Comparison of ENCODE assay signal across 14 cellular contexts in the genomic region with DNA sequence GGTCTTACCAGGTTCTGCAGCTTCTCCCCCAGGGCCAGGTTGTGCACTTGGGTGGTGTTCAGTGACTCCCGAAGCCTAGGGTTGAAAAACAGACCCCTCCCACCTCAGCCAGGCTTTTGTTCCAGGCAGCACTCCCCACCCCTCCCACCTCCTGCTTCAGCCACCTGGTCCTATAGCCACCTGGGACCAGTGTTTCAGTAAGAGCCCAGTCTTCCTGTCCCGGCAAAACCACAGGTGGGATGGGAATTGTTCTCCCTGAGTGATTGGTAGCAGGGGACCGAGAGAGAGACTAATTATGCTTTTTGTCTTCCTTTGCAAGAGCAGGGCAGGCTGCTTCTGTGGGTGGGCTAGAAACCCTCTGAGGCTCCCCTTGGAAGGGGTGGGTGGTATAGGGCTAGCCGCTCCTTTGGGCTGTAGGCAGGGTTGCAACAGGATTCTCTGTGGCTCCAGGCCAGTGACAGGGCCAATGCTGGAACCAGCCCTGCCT. TPM values are rescaled to one million over a fixed set of nuclear protein-coding genes. Genes with fewer than 3 reads are reported as not detected.
DNase-seq lines count a peak whose midpoint lies in the region; ATAC-seq, FAIRE-seq and TF ChIP-seq lines count a peak whose summit lies in the region.
"Had no signal": no experiment of that assay in that cellular context is flagged by ENCODE, and none has a peak within 500 bp of the region (broad histone marks: within the 10 kb centered on the region; RNA-seq: fewer than 3 reads in every experiment).

No MANE protein-coding gene starts in this region.

- no peaks in the 10 kb centered on the region for H3K36me3 ChIP-seq in iPS-18a (ENCODE audit: control insufficient read depth, low read depth, low read length)

- H3K4me1 ChIP-seq in H9 (ENCODE audit: insufficient read depth, low read length) (peaks cover 6% of the 10 kb centered on the region; the same call in 1 of the 2 replicates), iPS-18a (ENCODE audit: control insufficient read depth, low read depth, low read length) (peaks cover 16% of the 10 kb centered on the region)

- H3K4me3 ChIP-seq in iPS-18a (ENCODE audit: low read length), result peak overlapping the region; percentile 24

- H3K79me1 ChIP-seq in H9 (ENCODE audit: insufficient read depth, low read depth, low read length, poor library complexity, severe bottlenecking), result no peaks in the 10 kb centered on the region

- no peak overlapping the region for H4K8ac ChIP-seq in H9 (replicated peaks; ENCODE audit: insufficient read length, low read depth, low read length)

- no peak overlapping the region for H2BK5ac ChIP-seq in H9 (ENCODE audit: insufficient read length, low read length)

- H3K4ac ChIP-seq in H9 (ENCODE audit: low read depth, low read length), result no peak overlapping the region

- peak overlapping the region; percentile 30 to 68 for H3K4me3 Mint-ChIP-seq in H9
- H3K4me3 Mint-ChIP-seq in T-helper 17 cell, result no peak overlapping the region
- no peak overlapping the region for H3K4me3 Mint-ChIP-seq in stimulated activated effector memory CD8-positive, alpha-beta T cell treated with anti-CD3 and anti-CD28 coated beads, Interleukin-12 subunit alpha, Interleukin-12 subunit beta, amount 100 ng/mL, for 72 hours
- H3K4me3 Mint-ChIP-seq: immature natural killer cell had no signal

- peak; percentile 82 for DNase-seq in H9
- peak; percentile 93 for DNase-seq in NCI-H2171 (lab: John Stamatoyannopoulos, UW)
- DNase-seq in T-helper 17 cell, result no peak
- DNase-seq in urothelium cell line (ENCODE audit: low spot score), result no peak
- no peak for DNase-seq in stimulated activated effector memory CD8-positive, alpha-beta T cell treated with anti-CD3 and anti-CD28 coated beads, Interleukin-12 subunit alpha, Interleukin-12 subunit beta, amount 100 ng/mL, for 72 hours (ENCODE audit: low spot score in 2 of 2)
- DNase-seq: activated naive CD4-positive, alpha-beta T cell treated with anti-CD3 and anti-CD28 coated beads, Interleukin-2, amount 50 U/mL, for 16 hours; immature natural killer cell; NK-92 treated with Interleukin-12 subunit alpha and Interleukin-12 subunit beta, amount 100 ng/mL, for 24 hours; SK-N-SH; stimulated activated naive CD4-positive, alpha-beta T cell treated with Interleukin-2 at 50 U/mL for 16 hours had no signal

- H3K9me3 ChIP-seq in H9 (ENCODE audit: control insufficient read depth, low read depth, low read length), result no peaks in the 10 kb centered on the region
- no peaks in the 10 kb centered on the region for H3K9me3 ChIP-seq in iPS-18a (ENCODE audit: control insufficient read depth, low read depth, low read length)
- H3K9me3 ChIP-seq in T-helper 17 cell (ENCODE audit: control insufficient read depth, low read length, poor library complexity, severe bottlenecking), result no peaks in the 10 kb centered on the region
- H3K9me3 ChIP-seq: SK-N-SH had no signal

- H3K23ac ChIP-seq in H9 (ENCODE audit: insufficient read length, low read depth, low read length), result no peak overlapping the region

- H3K4me2 ChIP-seq in H9 (ENCODE audit: insufficient read depth, insufficient read length, low read length), result no peak overlapping the region
- H3K4me2 ChIP-seq: SK-N-SH had no signal

- H2BK12ac ChIP-seq in H9 (ENCODE audit: insufficient read length, low read depth, low read length), result no peak overlapping the region

- no peak for ATAC-seq in T-helper 17 cell
- no peak for ATAC-seq in stimulated activated effector memory CD8-positive, alpha-beta T cell treated with anti-CD3 and anti-CD28 coated beads, Interleukin-12 subunit alpha, Interleukin-12 subunit beta, amount 100 ng/mL, for 72 hours

- H3K27me3 Mint-ChIP-seq in H9 (ENCODE audit: low read depth), result no peaks in the 10 kb centered on the region
- peaks cover 6% of the 10 kb centered on the region for H3K27me3 Mint-ChIP-seq in T-helper 17 cell

- H3K18ac ChIP-seq in H9 (ENCODE audit: insufficient read length, low read depth, low read length), result peak overlapping the region; percentile 69

- H2BK20ac ChIP-seq in H9 (ENCODE audit: low read depth, low read length, poor library complexity, severe bottlenecking), result no peak overlapping the region

- no peak for TF ChIP-seq CTCF in H9 (conservative IDR thresholded peaks at IDR 0.05)

- no peak overlapping the region for H3K56ac ChIP-seq in H9 (ENCODE audit: insufficient read length, low read depth, low read length)

- no peak overlapping the region for H3K9ac ChIP-seq in H9 (ENCODE audit: extremely low read depth, insufficient read length, low read length)
- H3K9ac ChIP-seq in iPS-18a (ENCODE audit: low read length), result peak overlapping the region; percentile 8
- H3K9ac ChIP-seq: SK-N-SH had no signal

- H3K14ac ChIP-seq in H9 (ENCODE audit: insufficient read depth, low read length), result peak overlapping the region; percentile 72; the same call in 1 of the 2 replicates

- peak overlapping the region; percentile 86 for H4K91ac ChIP-seq in H9 (ENCODE audit: insufficient read length, low read depth, low read length)

- H3K27ac ChIP-seq in H9 (ENCODE audit: insufficient read length, low read depth, low read length) (no peak overlapping the region), iPS-18a (ENCODE audit: low read length) (no peak overlapping the region)
- H3K27ac ChIP-seq: VCaP had no signal

- no peaks in the 10 kb centered on the region for H3K79me2 ChIP-seq in H9 (ENCODE audit: insufficient read depth, low read length)

- FAIRE-seq in urothelium cell line (lab: Jason Lieb, UNC), result no peak
- FAIRE-seq: GM12891, HTR-8/SVneo had no signal

- H3T11ph ChIP-seq in H9 (ENCODE audit: low read length), result no peak overlapping the region

- no peak overlapping the region for H2BK120ac ChIP-seq in H9 (ENCODE audit: low read depth, low read length, poor library complexity, severe bottlenecking)

- H3K27ac Mint-ChIP-seq in H9 (peak overlapping the region; percentile 92 to 98 (median 95)), T-helper 17 cell (no peak overlapping the region)
- no peak overlapping the region for H3K27ac Mint-ChIP-seq in stimulated activated effector memory CD8-positive, alpha-beta T cell treated with anti-CD3 and anti-CD28 coated beads, Interleukin-12 subunit alpha, Interleukin-12 subunit beta, amount 100 ng/mL, for 72 hours
- H3K27ac Mint-ChIP-seq: immature natural killer cell had no signal

- H4K5ac ChIP-seq in H9 (ENCODE audit: insufficient read length, low read depth, low read length), result no peak overlapping the region

- H3K27me3 ChIP-seq in H9 (ENCODE audit: insufficient read depth, low read length) (no peaks in the 10 kb centered on the region), iPS-18a (ENCODE audit: control insufficient read depth, insufficient read depth, low read length) (no peaks in the 10 kb centered on the region)

- no peak overlapping the region for H2AK5ac ChIP-seq in H9 (ENCODE audit: insufficient read length, low read length)

- H3K23me2 ChIP-seq in H9 (ENCODE audit: insufficient read length, low read depth, low read length, poor library complexity, severe bottlenecking), result no peaks in the 10 kb centered on the region

- no peak overlapping the region for H2BK15ac ChIP-seq in H9 (ENCODE audit: low read depth, low read length)

- WGBS in H9 (ENCODE audit: extremely low coverage, insufficient read length, low lambda C conversion rate), result no CpG with 5 or more reads among the region's 4 CpGs

- H3K9me3 Mint-ChIP-seq in H9, result no peaks in the 10 kb centered on the region
- H3K9me3 Mint-ChIP-seq in stimulated activated effector memory CD8-positive, alpha-beta T cell treated with anti-CD3 and anti-CD28 coated beads, Interleukin-12 subunit alpha, Interleukin-12 subunit beta, amount 100 ng/mL, for 72 hours, result no peaks in the 10 kb centered on the region
- H3K9me3 Mint-ChIP-seq: immature natural killer cell had no signal

- H4K20me1 ChIP-seq in H9 (ENCODE audit: control insufficient read depth, insufficient read depth, insufficient read length), result no peaks in the 10 kb centered on the region

- H3K4me1 Mint-ChIP-seq in H9, result peaks cover 21 to 31% of the 10 kb centered on the region in 2 experiments
- peaks cover 4% of the 10 kb centered on the region for H3K4me1 Mint-ChIP-seq in T-helper 17 cell
- no peaks in the 10 kb centered on the region for H3K4me1 Mint-ChIP-seq in stimulated activated effector memory CD8-positive, alpha-beta T cell treated with anti-CD3 and anti-CD28 coated beads, Interleukin-12 subunit alpha, Interleukin-12 subunit beta, amount 100 ng/mL, for 72 hours
- H3K4me1 Mint-ChIP-seq: immature natural killer cell had no signal

- H2AFZ ChIP-seq in H9 (ENCODE audit: low read length), result no peak overlapping the region

- no peaks in the 10 kb centered on the region for H3K36me3 Mint-ChIP-seq in H9 (ENCODE audit: insufficient read depth in 1 of 3, low read depth in 3 of 3)
- no peaks in the 10 kb centered on the region for H3K36me3 Mint-ChIP-seq in T-helper 17 cell (ENCODE audit: low read depth)
- H3K36me3 Mint-ChIP-seq in stimulated activated effector memory CD8-positive, alpha-beta T cell treated with anti-CD3 and anti-CD28 coated beads, Interleukin-12 subunit alpha, Interleukin-12 subunit beta, amount 100 ng/mL, for 72 hours, result no peaks in the 10 kb centered on the region
- H3K36me3 Mint-ChIP-seq: immature natural killer cell had no signal

RNA-seq across cellular contexts. Expression of a gene that starts 8.5 kb away (rescaled TPM):
- total RNA-seq in H9 (2021), result 1.0 and 1.2 TPM in 2 replicates
- 10 to 100 TPM; 12.5 to 16.0 TPM for total RNA-seq in T-helper 17 cell

RNA-seq across cellular contexts. Expression of a gene that starts 17.0 kb away (rescaled TPM):
- total RNA-seq in H9 (2021), result 93.9 and 94.8 TPM in 2 replicates
- total RNA-seq in T-helper 17 cell, result under 1 TPM; 0.37 to 0.90 TPM

RNA-seq across cellular contexts. Expression of a gene that starts 17.2 kb away (rescaled TPM):
- 24.2 and 26.7 TPM in 2 replicates for total RNA-seq in H9 (2021)
- total RNA-seq in T-helper 17 cell, result 10 to 100 TPM; 40.7 to 50.2 TPM

RNA-seq across cellular contexts. Expression of a gene that starts 25.8 kb away (rescaled TPM):
- total RNA-seq in H9 (2021) (20.7 and 21.9 TPM in 2 replicates), T-helper 17 cell (1 to 10 TPM; 1.9 to 3.9 TPM)

RNA-seq across cellular contexts. Expression of a gene that starts 29.2 kb away (rescaled TPM):
- total RNA-seq in H9 (2021), result 94.7 and 98.5 TPM in 2 replicates
- 100 to 1,000 TPM; 181 to 217 TPM for total RNA-seq in T-helper 17 cell

Comparison
In these comparisons a context has a peak if more than half of its experiments do, and no peak if none do; other contexts are left out.
1. DNase-seq: peak in H9 (single experiment) and NCI-H2171 (single experiment); none in T-helper 17 cell (0 of 3), urothelium cell line (single experiment) and stimulated activated effector memory CD8-positive, alpha-beta T cell treated with anti-CD3 and anti-CD28 coated beads, Interleukin-12 subunit alpha, Interleukin-12 subunit beta, amount 100 ng/mL, for 72 hours (0 of 2).
2. H3K27ac Mint-ChIP-seq: peak in H9 (3 of 3); none in T-helper 17 cell (single experiment) and stimulated activated effector memory CD8-positive, alpha-beta T cell treated with anti-CD3 and anti-CD28 coated beads, Interleukin-12 subunit alpha, Interleukin-12 subunit beta, amount 100 ng/mL, for 72 hours (single experiment).
3. H3K4me3 Mint-ChIP-seq: peak in H9 (2 of 2); none in T-helper 17 cell (single experiment) and stimulated activated effector memory CD8-positive, alpha-beta T cell treated with anti-CD3 and anti-CD28 coated beads, Interleukin-12 subunit alpha, Interleukin-12 subunit beta, amount 100 ng/mL, for 72 hours (single experiment).
4. RNA of a gene that starts 17.0 kb away (total RNA-seq): 93.9 to 94.8 TPM in H9; 0.37 to 0.90 TPM in T-helper 17 cell; every median in the first group is over 10 times any median in the second.